10 cellular contexts compared by ENCODE assay signal in the genomic region with DNA sequence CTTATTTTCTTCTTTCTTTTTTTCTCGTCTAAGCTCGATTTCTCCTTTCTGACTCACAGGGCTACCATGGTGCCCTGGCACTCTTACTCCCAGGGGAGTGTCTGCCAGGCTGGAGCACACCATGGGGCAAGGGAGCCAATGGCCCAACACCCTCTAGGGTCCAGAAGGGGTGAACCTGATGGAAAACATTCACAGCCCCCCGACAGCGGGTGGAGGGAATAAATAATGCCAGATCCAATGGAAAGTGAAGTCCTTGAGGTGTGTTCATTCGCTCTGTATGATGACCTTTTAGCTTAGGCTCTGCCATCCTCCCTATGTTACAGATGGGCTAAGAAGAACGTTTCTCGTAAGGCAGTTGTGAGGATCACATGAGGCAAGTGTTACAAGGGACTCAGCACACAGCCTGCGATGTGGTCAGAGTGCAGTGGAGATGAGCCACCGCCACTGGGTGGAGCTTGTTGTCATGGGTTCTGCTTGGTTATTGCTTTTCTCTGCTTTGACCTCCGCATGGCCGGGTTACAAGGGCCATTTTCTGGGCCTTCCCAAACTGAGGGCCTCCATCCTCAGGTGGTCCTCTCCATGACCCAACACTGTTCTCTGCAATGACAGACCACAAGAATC. TPM values are rescaled to one million over a fixed set of nuclear protein-coding genes. Genes with fewer than 3 reads are reported as not detected.
DNase-seq lines count a peak whose midpoint lies in the region; ATAC-seq, FAIRE-seq and TF ChIP-seq lines count a peak whose summit lies in the region.
"Had no signal": no experiment of that assay in that cellular context is flagged by ENCODE, and none has a peak within 500 bp of the region (broad histone marks: within the 10 kb centered on the region; RNA-seq: fewer than 3 reads in every experiment).

No MANE protein-coding gene starts in this region.

- in situ Hi-C loops in GM12878 (cut with MboI): loop anchor here (10.0 kb wide), 1 partner anchor 410 kb away; no protein-coding TSS in a partner anchor

- H3K4me3 ChIP-seq in right atrium auricular region (no peak overlapping the region), OCI-LY3 (ENCODE audit: low read length) (peak overlapping the region; percentile 73; the same call in 1 of the 2 replicates), GM12878 (no peak overlapping the region; the same call in 1 of the 2 replicates)
- H3K4me3 ChIP-seq: upper lobe of left lung had no signal

- SMC1A ChIA-PET in GM12878 (lab: Charles Lee; ENCODE audit: uncharacterized antibody, unreplicated experiment): interaction anchor here (0.6 to 4.3 kb wide), 22 partner anchors 9 to 262 kb away, joined by 3 to 41 read pairs (median 4); a partner anchor contains a TSS

- H3K27ac ChIP-seq in right atrium auricular region: no peak overlapping the region
- H3K27ac ChIP-seq in OCI-LY3 (ENCODE audit: low read length): peak overlapping the region; percentile 97
- H3K27ac ChIP-seq in GM12878 (ENCODE audit: control insufficient read depth, insufficient read depth): peak overlapping the region; percentile 99

- 3% methylated on average over 11 of the region's 11 CpGs for WGBS in GM12878 (ENCODE audit: insufficient coverage, insufficient replicate concordance, low lambda C conversion rate, missing lambda C conversion rate)

- no peak for TF ChIP-seq POLR2A in GM12878 (IDR thresholded peaks at IDR 0.05; ENCODE audit: low read depth, low read length)

- no TSS peak for BruUV-seq in GM12878 (replicated peaks; lab: Mats Ljungman, UMichigan)

- H3K27me3 ChIP-seq in right atrium auricular region: no peaks in the 10 kb centered on the region
- no peaks in the 10 kb centered on the region for H3K27me3 ChIP-seq in OCI-LY3 (ENCODE audit: low read depth, low read length)
- no peaks in the 10 kb centered on the region for H3K27me3 ChIP-seq in GM12878 (replicated peaks in 1 of 2; ENCODE audit: control insufficient read depth in 2 of 2, insufficient read depth in 2 of 2, low read length in 1 of 2)
- H3K27me3 ChIP-seq: upper lobe of left lung had no signal

- intact Hi-C loops in Right ventricle myocardium superior (cut with DNase I): no loop called here
- intact Hi-C loops in GM12878 (cut with micrococcal nuclease; ENCODE audit: unreplicated experiment): loop anchor here (2.0 kb wide), 1 partner anchor 46 kb away; a partner anchor contains a TSS

- H3K36me3 ChIP-seq in right atrium auricular region: no peaks in the 10 kb centered on the region
- no peaks in the 10 kb centered on the region for H3K36me3 ChIP-seq in OCI-LY3 (replicated peaks; ENCODE audit: low read depth, low read length)
- H3K36me3 ChIP-seq in GM12878 (ENCODE audit: control insufficient read depth in 2 of 2, insufficient read depth in 2 of 2, low read length in 1 of 2): no peaks in the 10 kb centered on the region
- H3K36me3 ChIP-seq: upper lobe of left lung had no signal

- peak overlapping the region; percentile 90 for H3K9ac ChIP-seq in OCI-LY3 (ENCODE audit: low read length)
- peak overlapping the region; percentile 94 for H3K9ac ChIP-seq in GM12878 (ENCODE audit: control insufficient read depth, insufficient read depth, low read length)

- no peak; a peak in 1 of 4 replicates for TF ChIP-seq EP300 in GM12878 (IDR thresholded peaks at IDR 0.05; ENCODE audit: borderline replicate concordance in 1 of 2, control insufficient read depth in 1 of 2, low read depth in 2 of 2, low read length in 2 of 2)

- H2AFZ ChIP-seq in OCI-LY3 (ENCODE audit: low read depth, low read length) (no peak overlapping the region; the same call in 1 of the 2 replicates), GM12878 (ENCODE audit: control insufficient read depth, low read depth, low read length) (no peak overlapping the region; the same call in 1 of the 2 replicates)

- TF ChIP-seq CTCF in right atrium auricular region (IDR thresholded peaks at IDR 0.05) (no peak), OCI-LY3 (IDR thresholded peaks at IDR 0.05; ENCODE audit: low read depth, low read length) (peak; percentile 81), GM12878 (IDR thresholded peaks at IDR 0.05 in 2 of 3, conservative IDR thresholded peaks at IDR 0.05 in 1 of 3; ENCODE audit: control insufficient read depth in 2 of 3, extremely low read depth in 1 of 3, insufficient read depth in 1 of 3, low read depth in 3 of 3, low read length in 3 of 3) (peak in 1 of 3 experiments; percentile 29; a peak in 1 of 6 replicates)

- H3K4me1 ChIP-seq in right atrium auricular region: peaks cover 0 to 4% of the 10 kb centered on the region in 2 donors
- H3K4me1 ChIP-seq in OCI-LY3 (ENCODE audit: low read length): peaks cover 97% of the 10 kb centered on the region
- H3K4me1 ChIP-seq in GM12878 (ENCODE audit: control insufficient read depth, insufficient read depth, low read length): peaks cover 51% of the 10 kb centered on the region

- peak; percentile 56 for TF ChIP-seq RAD21 in GM12878 (IDR thresholded peaks at IDR 0.05; ENCODE audit: insufficient read depth, low read depth, low read length)

- ATAC-seq in Right ventricle myocardium superior (ENCODE audit: poor library complexity) (peak; percentile 68), HG02763 (IDR thresholded peaks at IDR 0.05; ENCODE audit: unreplicated experiment) (peak; percentile 39), GM12878 (peak; percentile 72)

- POLR2A ChIA-PET in GM12878 (lab: Charles Lee): interaction anchor here (0.7 to 13.3 kb wide), 8 partner anchors 8 to 159 kb away, joined by 3 to 222 read pairs (median 6); a partner anchor contains a TSS

- RAD21 ChIA-PET in GM12878 (lab: Charles Lee; ENCODE audit: unreplicated experiment): interaction anchor here (0.7 to 13.5 kb wide), 10 partner anchors 8 to 185 kb away, joined by 3 to 371 read pairs (median 6); a partner anchor contains a TSS

- H3K79me2 ChIP-seq in OCI-LY3 (ENCODE audit: low read length) (peaks cover 18% of the 10 kb centered on the region), GM12878 (ENCODE audit: control insufficient read depth, insufficient read depth, low read length) (peaks cover 42% of the 10 kb centered on the region)

- CTCF ChIA-PET in GM12878 (lab: Yijun Ruan, JAX): interaction anchor here (0.6 to 13.5 kb wide), 14 partner anchors 8 to 116 kb away, joined by 3 to 643 read pairs (median 6); a partner anchor contains a TSS

- FAIRE-seq in GM12878 (lab: Jason Lieb, UNC): no peak
- FAIRE-seq: keratinocyte had no signal

- H3K9me3 ChIP-seq in right atrium auricular region (no peaks in the 10 kb centered on the region), OCI-LY3 (ENCODE audit: insufficient read depth, low read length) (no peaks in the 10 kb centered on the region), GM12878 (replicated peaks; ENCODE audit: control insufficient read depth, insufficient read depth, low read length) (no peaks in the 10 kb centered on the region)
- H3K9me3 ChIP-seq: upper lobe of left lung had no signal

- H4K20me1 ChIP-seq in OCI-LY3 (ENCODE audit: insufficient read depth, low read length) (no peaks in the 10 kb centered on the region), GM12878 (ENCODE audit: control insufficient read depth, insufficient read depth) (no peaks in the 10 kb centered on the region)

- peak; percentile 68 for DNase-seq in Right ventricle myocardium superior
- no peak for DNase-seq in right atrium auricular region (ENCODE audit: low spot score)
- peak; percentile 91 for DNase-seq in GM12878 (ENCODE audit: low read depth, low spot score)
- peak; percentile 54 for DNase-seq in stimulated activated CD8-positive, alpha-beta memory T cell treated with anti-CD3 and anti-CD28 coated beads, Interleukin-12 subunit alpha, Interleukin-12 subunit beta, amount 100 ng/mL, for 1 hour (ENCODE audit: low read depth)
- DNase-seq in retina: no peak
- DNase-seq in NCI-H2196 (lab: John Stamatoyannopoulos, UW; ENCODE audit: unreplicated experiment): no peak

- H3K4me2 ChIP-seq in OCI-LY3 (ENCODE audit: low read length) (peak overlapping the region; percentile 90), GM12878 (ENCODE audit: control insufficient read depth, insufficient read depth) (peak overlapping the region; percentile 95)

RNA-seq across cellular contexts. Expression of a gene that starts 3.5 kb away (rescaled TPM):
- 3.2 TPM for total RNA-seq in Right ventricle myocardium superior
- total RNA-seq in right atrium auricular region: 1 to 10 TPM; 1.3 to 5.0 TPM
- total RNA-seq in GM12878 (2013; cell fraction: nucleolus; rRNA removed): 279 and 312 TPM in 2 replicates
- 112 and 125 TPM in 2 replicates for total RNA-seq in GM12878 (2014; rRNA removed)
- 95.3 and 97.0 TPM in 2 replicates for total RNA-seq in GM12878 (2014; rRNA removed; fragmentation: Illumina TruSeq; extraction: Trizol)
- total RNA-seq in GM12878 (2021): 191 and 207 TPM in 2 replicates
- polyA plus RNA-seq in GM12878 (2011; ENCODE audit: low read depth): 172 TPM
- 110 and 200 TPM in 2 replicates for polyA plus RNA-seq in GM12878 (2011; rRNA removed)
- polyA plus RNA-seq in GM12878 (2011; cell fraction: cytosol; rRNA removed): 276 and 324 TPM in 2 replicates
- polyA plus RNA-seq in GM12878 (2011; cell fraction: nucleus; rRNA removed): 227 and 311 TPM in 2 replicates
- 247 and 253 TPM in 2 replicates for polyA plus RNA-seq in GM12878 (2012)
- 245 and 297 TPM in 2 replicates for polyA plus RNA-seq in GM12878 (2014; fragmentation: Illumina TruSeq; extraction: Trizol)
- 10 to 100 TPM; 79.7 to 81.7 TPM for polyA plus RNA-seq in GM12878 (2014; fragmentation: Nextera tagmentation; extraction: Ambion mirVana)
- 155 and 157 TPM in 2 replicates for polyA plus RNA-seq in GM12878 (2014; rRNA removed)
- 100 to 1,000 TPM; 107 to 120 TPM for polyA plus RNA-seq in GM12878 (2016; fragmentation: Nextera tagmentation; extraction: Ambion mirVana)
- polyA minus RNA-seq in GM12878 (2011; rRNA and poly(A)+ RNA removed): 217 and 266 TPM in 2 replicates
- polyA minus RNA-seq in GM12878 (2011; cell fraction: cytosol; rRNA and poly(A)+ RNA removed): 72.0 and 80.5 TPM in 2 replicates
- polyA minus RNA-seq in GM12878 (2011; cell fraction: nucleus; rRNA and poly(A)+ RNA removed): 80.6 and 107 TPM in 2 replicates

RNA-seq across cellular contexts. Expression of a gene that starts 21.0 kb away (rescaled TPM):
- total RNA-seq in Right ventricle myocardium superior: 0.13 TPM
- total RNA-seq in right atrium auricular region: not detected
- 0.59 and 0.61 TPM in 2 replicates for total RNA-seq in GM12878 (2013; cell fraction: nucleolus; rRNA removed)
- total RNA-seq in GM12878 (2014; rRNA removed): 1.6 and 1.8 TPM in 2 replicates
- total RNA-seq in GM12878 (2014; rRNA removed; fragmentation: Illumina TruSeq; extraction: Trizol): 7.6 and 7.9 TPM in 2 replicates
- total RNA-seq in GM12878 (2021): 4.7 and 5.0 TPM in 2 replicates
- 1.3 TPM for polyA plus RNA-seq in GM12878 (2011; ENCODE audit: low read depth)
- polyA plus RNA-seq in GM12878 (2011; rRNA removed): 1.7 and 1.8 TPM in 2 replicates
- polyA plus RNA-seq in GM12878 (2011; cell fraction: cytosol; rRNA removed): 0.92 and 0.93 TPM in 2 replicates
- polyA plus RNA-seq in GM12878 (2011; cell fraction: nucleus; rRNA removed): 1.0 TPM in 2 replicates
- 2.4 and 5.4 TPM in 2 replicates for polyA plus RNA-seq in GM12878 (2012)
- polyA plus RNA-seq in GM12878 (2014; fragmentation: Illumina TruSeq; extraction: Trizol): 4.1 and 14.3 TPM in 2 replicates
- 1 to 10 TPM; 1.1 to 2.0 TPM for polyA plus RNA-seq in GM12878 (2014; fragmentation: Nextera tagmentation; extraction: Ambion mirVana)
- 1.7 and 2.4 TPM in 2 replicates for polyA plus RNA-seq in GM12878 (2014; rRNA removed)
- polyA plus RNA-seq in GM12878 (2016; fragmentation: Nextera tagmentation; extraction: Ambion mirVana): 1 to 10 TPM in 1 of 2 experiments, under 1 TPM in 1; 0.96 to 1.2 TPM
- 3.9 and 4.7 TPM in 2 replicates for polyA minus RNA-seq in GM12878 (2011; rRNA and poly(A)+ RNA removed)
- polyA minus RNA-seq in GM12878 (2011; cell fraction: cytosol; rRNA and poly(A)+ RNA removed): 1.9 and 3.5 TPM in 2 replicates
- polyA minus RNA-seq in GM12878 (2011; cell fraction: nucleus; rRNA and poly(A)+ RNA removed): 4.5 and 5.0 TPM in 2 replicates

RNA-seq across cellular contexts. Expression of a gene that starts 28.0 kb away (rescaled TPM):
- total RNA-seq in Right ventricle myocardium superior (not detected), right atrium auricular region (1 to 10 TPM in 1 of 2 donors, not detected in 1; 1.1 TPM), GM12878 (2014; rRNA removed) (0.11 TPM in 2 replicates), GM12878 (2014; rRNA removed; fragmentation: Illumina TruSeq; extraction: Trizol) (0.22 TPM in 1 of 2 replicates, not detected in the other), GM12878 (2021) (0.16 TPM in 1 of 2 replicates, not detected in the other)
- 0.29 TPM in 1 of 2 replicates, not detected in the other for total RNA-seq in GM12878 (2013; cell fraction: nucleolus; rRNA removed)
- 14.3 TPM for polyA plus RNA-seq in GM12878 (2011; ENCODE audit: low read depth)
- polyA plus RNA-seq in GM12878 (2011; rRNA removed) (0.05 and 0.19 TPM in 2 replicates), GM12878 (2014; fragmentation: Illumina TruSeq; extraction: Trizol) (0.21 and 0.41 TPM in 2 replicates), GM12878 (2014; fragmentation: Nextera tagmentation; extraction: Ambion mirVana) (10 to 100 TPM; 19.0 to 19.8 TPM), GM12878 (2014; rRNA removed) (0.13 and 0.35 TPM in 2 replicates), GM12878 (2016; fragmentation: Nextera tagmentation; extraction: Ambion mirVana) (1 to 10 TPM; 5.1 to 6.4 TPM)
- 0.03 TPM in 1 of 2 replicates, not detected in the other for polyA plus RNA-seq in GM12878 (2011; cell fraction: cytosol; rRNA removed)
- polyA plus RNA-seq in GM12878 (2011; cell fraction: nucleus; rRNA removed): not detected in 2 replicates
- 28.2 and 39.9 TPM in 2 replicates for polyA plus RNA-seq in GM12878 (2012)
- not detected in 2 replicates for polyA minus RNA-seq in GM12878 (2011; rRNA and poly(A)+ RNA removed)
- not detected in 2 replicates for polyA minus RNA-seq in GM12878 (2011; cell fraction: cytosol; rRNA and poly(A)+ RNA removed)
- polyA minus RNA-seq in GM12878 (2011; cell fraction: nucleus; rRNA and poly(A)+ RNA removed): not detected in 2 replicates

RNA-seq across cellular contexts. Expression of a gene that starts 45.0 kb away (rescaled TPM):
- total RNA-seq in Right ventricle myocardium superior (not detected), right atrium auricular region (not detected), GM12878 (2014; rRNA removed) (0.06 and 0.16 TPM in 2 replicates), GM12878 (2014; rRNA removed; fragmentation: Illumina TruSeq; extraction: Trizol) (0.04 and 0.14 TPM in 2 replicates), GM12878 (2021) (not detected in 2 replicates)
- total RNA-seq in GM12878 (2013; cell fraction: nucleolus; rRNA removed): 0.24 TPM in 1 of 2 replicates, not detected in the other
- polyA plus RNA-seq in GM12878 (2011; ENCODE audit: low read depth): not detected
- polyA plus RNA-seq in GM12878 (2011; rRNA removed) (0.08 TPM in 1 of 2 replicates, not detected in the other), GM12878 (2014; fragmentation: Illumina TruSeq; extraction: Trizol) (0.04 and 0.11 TPM in 2 replicates), GM12878 (2014; fragmentation: Nextera tagmentation; extraction: Ambion mirVana) (under 1 TPM in 1 of 2 experiments, not detected in 1; 0.05 TPM), GM12878 (2014; rRNA removed) (0.15 and 0.16 TPM in 2 replicates), GM12878 (2016; fragmentation: Nextera tagmentation; extraction: Ambion mirVana) (under 1 TPM in 1 of 2 experiments, not detected in 1; 0.14 TPM)
- polyA plus RNA-seq in GM12878 (2011; cell fraction: cytosol; rRNA removed): 0.08 and 0.12 TPM in 2 replicates
- polyA plus RNA-seq in GM12878 (2011; cell fraction: nucleus; rRNA removed): 0.13 TPM in 1 of 2 replicates, not detected in the other
- 0.09 TPM in 1 of 2 replicates, not detected in the other for polyA plus RNA-seq in GM12878 (2012)
- 0.10 and 0.22 TPM in 2 replicates for polyA minus RNA-seq in GM12878 (2011; rRNA and poly(A)+ RNA removed)
- polyA minus RNA-seq in GM12878 (2011; cell fraction: cytosol; rRNA and poly(A)+ RNA removed): not detected in 2 replicates
- polyA minus RNA-seq in GM12878 (2011; cell fraction: nucleus; rRNA and poly(A)+ RNA removed): 0.19 and 0.24 TPM in 2 replicates
- polyA plus RNA-seq: keratinocyte had no signal

RNA-seq across cellular contexts. Expression of a gene that starts 59.8 kb away (rescaled TPM):
- total RNA-seq in Right ventricle myocardium superior (not detected), right atrium auricular region (under 1 TPM in 1 of 2 donors, not detected in 1; 0.20 TPM), GM12878 (2014; rRNA removed) (0.11 TPM in 1 of 2 replicates, not detected in the other), GM12878 (2014; rRNA removed; fragmentation: Illumina TruSeq; extraction: Trizol) (0.13 TPM in 1 of 2 replicates, not detected in the other), GM12878 (2021) (not detected in 2 replicates)
- total RNA-seq in GM12878 (2013; cell fraction: nucleolus; rRNA removed): not detected in 2 replicates
- polyA plus RNA-seq in GM12878 (2011; ENCODE audit: low read depth): not detected
- polyA plus RNA-seq in GM12878 (2011; rRNA removed) (not detected in 2 replicates), GM12878 (2014; fragmentation: Illumina TruSeq; extraction: Trizol) (not detected in 2 replicates), GM12878 (2014; fragmentation: Nextera tagmentation; extraction: Ambion mirVana) (under 1 TPM in 1 of 2 experiments, not detected in 1; 0.08 TPM), GM12878 (2014; rRNA removed) (not detected in 2 replicates), GM12878 (2016; fragmentation: Nextera tagmentation; extraction: Ambion mirVana) (not detected)
- not detected in 2 replicates for polyA plus RNA-seq in GM12878 (2011; cell fraction: cytosol; rRNA removed)
- polyA plus RNA-seq in GM12878 (2011; cell fraction: nucleus; rRNA removed): not detected in 2 replicates
- not detected in 2 replicates for polyA plus RNA-seq in GM12878 (2012)
- not detected in 2 replicates for polyA minus RNA-seq in GM12878 (2011; rRNA and poly(A)+ RNA removed)
- polyA minus RNA-seq in GM12878 (2011; cell fraction: cytosol; rRNA and poly(A)+ RNA removed): not detected in 2 replicates
- not detected in 2 replicates for polyA minus RNA-seq in GM12878 (2011; cell fraction: nucleus; rRNA and poly(A)+ RNA removed)
- total RNA-seq: upper lobe of left lung had no signal

Comparison
In these comparisons a context has a peak if more than half of its experiments do, and no peak if none do; other contexts are left out.
1. DNase-seq: peak in Right ventricle myocardium superior (single experiment), GM12878 (single experiment) and stimulated activated CD8-positive, alpha-beta memory T cell treated with anti-CD3 and anti-CD28 coated beads, Interleukin-12 subunit alpha, Interleukin-12 subunit beta, amount 100 ng/mL, for 1 hour (single experiment); none in right atrium auricular region (single experiment), retina (single experiment) and NCI-H2196 (single experiment).
2. H3K27ac ChIP-seq: peak in OCI-LY3 (single experiment) and GM12878 (single experiment); none in right atrium auricular region (0 of 2).
3. RNA of a gene that starts 3.5 kb away (total RNA-seq): 95.3 to 312 TPM in GM12878; 1.3 to 5.0 TPM in right atrium auricular region and 3.2 TPM in Right ventricle myocardium superior (single experiment); every median in the first group is over 10 times any median in the second.
4. Peak in every context shown above with its lines, with median percentiles within 50 percentile points of each other: ATAC-seq.